In genomic region chr10:127919418-127920191, GRCh38 we compare ENCODE assay signal across 9 cellular contexts. TPM values are rescaled to one million over a fixed set of nuclear protein-coding genes. Genes with fewer than 3 reads are reported as not detected.
A peak's percentile ranks its signal among the peaks of the same experiment; 100 is the strongest.
DNase-seq lines count a peak whose midpoint lies in the region; ATAC-seq, FAIRE-seq and TF ChIP-seq lines count a peak whose summit lies in the region.
"Had no signal": no experiment of that assay in that cellular context is flagged by ENCODE, and none has a peak within 500 bp of the region (broad histone marks: within the 10 kb centered on the region; RNA-seq: fewer than 3 reads in every experiment).

No MANE protein-coding gene starts in this region.

- H3K36me3 ChIP-seq in BE2C (no peaks in the 10 kb centered on the region), K562 (ENCODE audit: control insufficient read depth, insufficient read depth, low read length) (no peaks in the 10 kb centered on the region), mucosa of descending colon (ENCODE audit: low read depth) (no peaks in the 10 kb centered on the region)

- H3K36me3 Mint-ChIP-seq in stimulated activated memory B cell treated with anti-CD40 and anti-IgM and Interleukin-4, amounts not matched to agents 10 μg/mL and 1 μg/mL and 100 μg/mL, for 72 hours, result no peaks in the 10 kb centered on the region

- H3K4me3 ChIP-seq in BE2C (ENCODE audit: low read depth, low read length) (no peak overlapping the region), HL-60 (replicated peaks; ENCODE audit: insufficient read depth, low read length) (no peak overlapping the region), K562 (no peak overlapping the region), mucosa of descending colon (no peak overlapping the region)

- POLR2A ChIA-PET in K562 (lab: Yijun Ruan, JAX), result no interaction called here

- DNase-seq in BE2C, result peak; percentile 20
- peak; percentile 64 to 71 for DNase-seq in HL-60 (ENCODE audit: low read depth in 1 of 2, low spot score in 1 of 2)
- DNase-seq in K562 (ENCODE audit: extremely low read depth in 1 of 4, low spot score in 3 of 4), result no peak
- no peak for DNase-seq in mucosa of descending colon
- no peak for DNase-seq in stimulated activated CD4-positive, alpha-beta T cell treated with anti-CD3 and anti-CD28 coated beads, Interleukin-15, amount 100 ng/mL, for 24 hours
- no peak for DNase-seq in stimulated activated naive CD4-positive, alpha-beta T cell (lab: John Stamatoyannopoulos, UW)

- no peak overlapping the region for H3K4me2 ChIP-seq in K562 (ENCODE audit: insufficient read depth, low read length)

- H3K4me1 ChIP-seq in BE2C (no peaks in the 10 kb centered on the region), K562 (replicated peaks in 1 of 2; ENCODE audit: control insufficient read depth in 2 of 2, insufficient read depth in 2 of 2, low read length in 2 of 2) (no peaks in the 10 kb centered on the region), mucosa of descending colon (ENCODE audit: low read depth) (no peaks in the 10 kb centered on the region)

- H3K27me3 ChIP-seq in BE2C, result no peaks in the 10 kb centered on the region
- H3K27me3 ChIP-seq in HL-60 (ENCODE audit: insufficient read depth, poor library complexity, severe bottlenecking), result no peaks in the 10 kb centered on the region
- H3K27me3 ChIP-seq in K562 (ENCODE audit: control insufficient read depth in 2 of 2, insufficient read depth in 2 of 2, low read length in 2 of 2), result no peaks in the 10 kb centered on the region; a peak in 1 of 5 replicates

- TF ChIP-seq CTCF in BE2C (IDR thresholded peaks at IDR 0.05; ENCODE audit: low read depth, low read length) (peak; percentile 30), HL-60 (IDR thresholded peaks at IDR 0.05; ENCODE audit: insufficient read depth, low read length) (peak; percentile 53), K562 (IDR thresholded peaks at IDR 0.05 in 2 of 3, conservative IDR thresholded peaks at IDR 0.05 in 1 of 3; ENCODE audit: insufficient read depth in 2 of 3, low read depth in 1 of 3, low read length in 3 of 3) (no peak), mucosa of descending colon (IDR thresholded peaks at IDR 0.05) (no peak)

- in situ Hi-C loops in K562 (cut with MboI), result no loop called here

- TF ChIP-seq POLR2A in K562 (conservative IDR thresholded peaks at IDR 0.05), result no peak

- H3K9me3 ChIP-seq in BE2C (no peaks in the 10 kb centered on the region), K562 (replicated peaks; ENCODE audit: control insufficient read depth, insufficient read depth, low read depth, low read length) (no peaks in the 10 kb centered on the region), mucosa of descending colon (no peaks in the 10 kb centered on the region)

- peaks cover 4% of the 10 kb centered on the region for H3K9me3 Mint-ChIP-seq in stimulated activated memory B cell treated with anti-CD40 and anti-IgM and Interleukin-4, amounts not matched to agents 10 μg/mL and 1 μg/mL and 100 μg/mL, for 72 hours

- 0% methylated on average over 9 of the region's 11 CpGs for WGBS in K562 (ENCODE audit: insufficient coverage, low coverage, missing lambda C conversion rate)

- intact Hi-C loops in K562 (cut with micrococcal nuclease) (no loop called here), mucosa of descending colon (cut with DNase I, micrococcal nuclease) (loop anchor here in 1 of 2 donors (5.0 kb wide), 1 partner anchor 58 kb away; no protein-coding TSS in a partner anchor)

- H3K27ac Mint-ChIP-seq in stimulated activated memory B cell treated with anti-CD40 and anti-IgM and Interleukin-4, amounts not matched to agents 10 μg/mL and 1 μg/mL and 100 μg/mL, for 72 hours, result no peak overlapping the region

- H3K4me3 Mint-ChIP-seq in stimulated activated memory B cell treated with anti-CD40 and anti-IgM and Interleukin-4, amounts not matched to agents 10 μg/mL and 1 μg/mL and 100 μg/mL, for 72 hours, result no peak overlapping the region

- CTCF ChIA-PET in K562 (lab: Yijun Ruan, JAX; ENCODE audit: low intra/inter-chr PET ratio), result no interaction called here

- H3K9me1 ChIP-seq in K562 (ENCODE audit: control insufficient read depth, insufficient read depth, low read length), result no peaks in the 10 kb centered on the region

- ATAC-seq in K562, result peak; percentile 43; the same call in 2 of the 3 replicates
- peak; percentile 46 for ATAC-seq in mucosa of descending colon
- no peak for ATAC-seq in HG02973 (IDR thresholded peaks at IDR 0.05; ENCODE audit: unreplicated experiment)
- no peak for ATAC-seq in stimulated activated memory B cell treated with anti-CD40 and anti-IgM and Interleukin-4, amounts not matched to agents 10 μg/mL and 1 μg/mL and 100 μg/mL, for 72 hours

- H3K79me2 ChIP-seq in K562 (ENCODE audit: control insufficient read depth, insufficient read depth, low read length), result no peaks in the 10 kb centered on the region

- no peaks in the 10 kb centered on the region for H3K27me3 Mint-ChIP-seq in stimulated activated memory B cell treated with anti-CD40 and anti-IgM and Interleukin-4, amounts not matched to agents 10 μg/mL and 1 μg/mL and 100 μg/mL, for 72 hours

- H4K20me1 ChIP-seq in K562 (replicated peaks; ENCODE audit: control insufficient read depth, insufficient read depth, low read length), result no peaks in the 10 kb centered on the region

- peaks cover 6% of the 10 kb centered on the region for H3K4me1 Mint-ChIP-seq in stimulated activated memory B cell treated with anti-CD40 and anti-IgM and Interleukin-4, amounts not matched to agents 10 μg/mL and 1 μg/mL and 100 μg/mL, for 72 hours

- BruUV-seq in K562 (replicated peaks; lab: Mats Ljungman, UMichigan), result no TSS peak

- no peak overlapping the region for H2AFZ ChIP-seq in K562 (ENCODE audit: low read depth, low read length)

- H3K9ac ChIP-seq in K562 (ENCODE audit: insufficient read depth in 1 of 2, low read depth in 2 of 2, low read length in 2 of 2), result no peak overlapping the region

- H3K27ac ChIP-seq in HL-60 (replicated peaks) (peak overlapping the region; percentile 47), K562 (ENCODE audit: extremely low read depth, low read depth, low read length) (no peak overlapping the region)

- TF ChIP-seq RAD21 in K562 (CRISPR knock-in tag; conservative IDR thresholded peaks at IDR 0.05 in 1 of 2, IDR thresholded peaks at IDR 0.05 in 1 of 2), result no peak

- no peak for FAIRE-seq in K562 (lab: Jason Lieb, UNC)

- no peak for TF ChIP-seq EP300 in K562 (IDR thresholded peaks at IDR 0.05; ENCODE audit: low read length)

RNA-seq across cellular contexts. Expression of gene PTPRE, which starts 12.7 kb away (rescaled TPM):
- polyA plus RNA-seq in BE2C (2012; ENCODE audit: insufficient read depth, insufficient read length, low read depth), result 9.0 TPM
- 0.30 TPM in 1 of 2 replicates, not detected in the other for total RNA-seq in K562 (2011; cell fraction: chromatin; rRNA removed; ENCODE audit: low replicate concordance)
- 0.17 TPM in 1 of 2 replicates, not detected in the other for total RNA-seq in K562 (2011; cell fraction: nucleolus; rRNA removed)
- total RNA-seq in K562 (2011; cell fraction: nucleoplasm; rRNA removed), result not detected in 2 replicates
- total RNA-seq in K562 (2014; rRNA removed) (not detected in 2 replicates), K562 (2014; rRNA removed; fragmentation: Illumina TruSeq; extraction: Trizol) (not detected in 2 replicates), K562 (2015; rRNA removed; fragmentation: Illumina TruSeq; extraction: Trizol) (0.04 TPM in 1 of 2 replicates, not detected in the other), K562 (2021) (0.13 and 0.16 TPM in 2 replicates), mucosa of descending colon (10 to 100 TPM; 28.8 to 33.6 (median 32.5) TPM)
- polyA plus RNA-seq in K562 (2011; rRNA removed) (0.04 TPM in 1 of 2 replicates, not detected in the other), K562 (2014; fragmentation: Illumina TruSeq; extraction: Trizol) (0.04 TPM in 1 of 2 replicates, not detected in the other), K562 (2014; fragmentation: Nextera tagmentation; extraction: Ambion mirVana) (under 1 TPM in 1 of 2 experiments, not detected in 1; 0.01 TPM), K562 (2014; rRNA removed) (0.03 TPM in 1 of 2 replicates, not detected in the other)
- 0.28 TPM in 1 of 2 replicates, not detected in the other for polyA plus RNA-seq in K562 (2011; cell fraction: cytosol; rRNA removed)
- 0.17 and 0.28 TPM in 2 replicates for polyA plus RNA-seq in K562 (2011; cell fraction: nucleus; rRNA removed)
- polyA plus RNA-seq in K562 (2012), result 0.05 and 0.17 TPM in 2 replicates
- polyA minus RNA-seq in K562 (2011; rRNA and poly(A)+ RNA removed), result not detected in 2 replicates
- polyA minus RNA-seq in K562 (2011; cell fraction: cytosol; rRNA and poly(A)+ RNA removed), result not detected in 2 replicates
- not detected in 2 replicates for polyA minus RNA-seq in K562 (2011; cell fraction: nucleus; rRNA and poly(A)+ RNA removed)

RNA-seq across cellular contexts. Expression of gene CLRN3, which starts 26.9 kb away (rescaled TPM):
- not detected for polyA plus RNA-seq in BE2C (2012; ENCODE audit: insufficient read depth, insufficient read length, low read depth)
- not detected in 2 replicates for total RNA-seq in K562 (2011; cell fraction: chromatin; rRNA removed; ENCODE audit: low replicate concordance)
- not detected in 2 replicates for total RNA-seq in K562 (2011; cell fraction: nucleolus; rRNA removed)
- not detected in 2 replicates for total RNA-seq in K562 (2011; cell fraction: nucleoplasm; rRNA removed)
- total RNA-seq in K562 (2014; rRNA removed) (not detected in 2 replicates), K562 (2014; rRNA removed; fragmentation: Illumina TruSeq; extraction: Trizol) (not detected in 2 replicates), K562 (2015; rRNA removed; fragmentation: Illumina TruSeq; extraction: Trizol) (not detected in 2 replicates), K562 (2021) (not detected in 2 replicates), mucosa of descending colon (100 to 1,000 TPM in 2 of 3 donors, 10 to 100 TPM in 1; 62.3 to 176 (median 121) TPM)
- polyA plus RNA-seq in K562 (2011; rRNA removed) (not detected in 2 replicates), K562 (2014; fragmentation: Illumina TruSeq; extraction: Trizol) (not detected in 2 replicates), K562 (2014; fragmentation: Nextera tagmentation; extraction: Ambion mirVana) (not detected), K562 (2014; rRNA removed) (not detected in 2 replicates)
- not detected in 2 replicates for polyA plus RNA-seq in K562 (2011; cell fraction: cytosol; rRNA removed)
- polyA plus RNA-seq in K562 (2011; cell fraction: nucleus; rRNA removed), result not detected in 2 replicates
- polyA plus RNA-seq in K562 (2012), result not detected in 2 replicates
- polyA minus RNA-seq in K562 (2011; rRNA and poly(A)+ RNA removed), result not detected in 2 replicates
- polyA minus RNA-seq in K562 (2011; cell fraction: cytosol; rRNA and poly(A)+ RNA removed), result not detected in 2 replicates
- not detected in 2 replicates for polyA minus RNA-seq in K562 (2011; cell fraction: nucleus; rRNA and poly(A)+ RNA removed)
- total RNA-seq: activated CD8-positive, alpha-beta memory T cell treated with anti-CD3 and anti-CD28 coated beads for 36 hours had no signal

Comparison
In these comparisons a context has a peak if more than half of its experiments do, and no peak if none do; other contexts are left out.
1. DNase-seq: peak in BE2C (single experiment) and HL-60 (2 of 2); none in K562 (0 of 4), mucosa of descending colon (0 of 3), stimulated activated CD4-positive, alpha-beta T cell treated with anti-CD3 and anti-CD28 coated beads, Interleukin-15, amount 100 ng/mL, for 24 hours (single experiment) and stimulated activated naive CD4-positive, alpha-beta T cell (0 of 6).
2. CTCF ChIP-seq: peak in BE2C (single experiment) and HL-60 (single experiment); none in K562 (0 of 3) and mucosa of descending colon (single experiment).
3. ATAC-seq: peak in K562 (single experiment) and mucosa of descending colon (single experiment); none in HG02973 (single experiment) and stimulated activated memory B cell treated with anti-CD40 and anti-IgM and Interleukin-4, amounts not matched to agents 10 μg/mL and 1 μg/mL and 100 μg/mL, for 72 hours (single experiment).
4. RNA of gene PTPRE, which starts 12.7 kb away (total RNA-seq): 28.8 to 33.6 TPM in mucosa of descending colon; 0.04 to 0.30 TPM in K562; every median in the first group is over 10 times any median in the second.
5. RNA of gene CLRN3, which starts 26.9 kb away (total RNA-seq): 62.3 to 176 TPM in mucosa of descending colon; not detected in K562; every median in the first group is over 10 times any median in the second.